In the genomic region with DNA sequence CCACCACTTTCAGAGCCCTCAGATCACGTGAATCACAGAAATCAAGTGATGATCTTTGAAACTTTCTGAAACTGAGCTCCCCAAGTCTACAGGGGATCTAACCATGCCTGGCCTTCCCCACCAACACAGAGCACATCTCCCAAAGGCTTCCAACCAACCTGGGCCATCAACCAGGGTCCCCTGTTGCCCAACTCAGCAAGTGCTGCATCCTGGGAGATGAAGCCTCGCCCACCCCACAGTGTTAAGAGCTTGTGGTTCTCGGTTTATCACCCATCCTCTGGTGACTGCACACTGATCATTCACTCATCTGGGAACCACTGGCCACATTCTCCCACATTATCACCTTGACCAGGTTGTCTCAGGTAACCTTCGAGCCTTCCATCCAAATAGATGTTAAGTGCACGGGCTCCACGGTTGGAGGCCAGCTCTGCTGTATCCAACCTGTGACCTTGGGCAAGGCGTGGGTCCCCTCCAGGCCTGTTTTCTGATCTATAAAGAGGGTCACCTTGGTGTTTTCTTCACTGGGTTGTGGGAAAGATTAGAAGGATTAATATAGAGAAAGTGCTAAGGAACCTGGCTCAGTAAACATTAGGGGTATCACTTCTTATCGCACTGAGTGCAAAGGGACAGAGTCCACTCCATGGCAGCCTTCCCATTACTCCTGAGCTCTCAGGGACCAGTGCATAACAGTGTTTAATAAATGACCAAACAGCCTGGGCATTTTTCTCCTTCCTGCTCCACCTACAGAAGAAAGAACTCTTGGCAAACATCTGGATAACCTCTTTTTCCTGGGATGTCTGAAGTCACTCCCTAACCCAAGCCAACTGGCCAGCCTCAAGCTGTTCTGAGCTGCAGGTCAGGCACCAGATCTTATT, we compare ENCODE assay signal across 1 cellular context.
TF ChIP-seq lines count a peak whose summit lies in the region.

No MANE protein-coding gene starts in this region.

TF ChIP-seq in HepG2, 621 proteins besides CTCF, POLR2A, EP300 and RAD21:
- TF ChIP-seq HNF4A (CRISPR knock-in tag; IDR thresholded peaks at IDR 0.05) (peak; percentile 40), ATAD3A (CRISPR knock-in tag; IDR thresholded peaks at IDR 0.05) (no peak), ZSCAN9 (CRISPR knock-in tag; IDR thresholded peaks at IDR 0.05; ENCODE audit: borderline replicate concordance) (0 out of 2 replicates have a peak, but pooled peaks have one; percentile 22), CCDC6 (CRISPR knock-in tag; IDR thresholded peaks at IDR 0.05) (no peak), KDM5A (IDR thresholded peaks at IDR 0.05; ENCODE audit: borderline replicate concordance, low read length) (no peak), KDM4B (CRISPR knock-in tag; IDR thresholded peaks at IDR 0.05) (no peak), ZNF543 (CRISPR knock-in tag; IDR thresholded peaks at IDR 0.05) (no peak), HNRNPK (IDR thresholded peaks at IDR 0.05; ENCODE audit: low read depth, low read length, poor library complexity, severe bottlenecking) (no peak), ZKSCAN5 (CRISPR knock-in tag; IDR thresholded peaks at IDR 0.05) (no peak), AGO1 (IDR thresholded peaks at IDR 0.05; ENCODE audit: low read depth, low read length, poor library complexity, severe bottlenecking) (no peak), ZNF251 (CRISPR knock-in tag; IDR thresholded peaks at IDR 0.05) (no peak), AHR (CRISPR knock-in tag; IDR thresholded peaks at IDR 0.05) (no peak), ZNF569 (CRISPR knock-in tag; IDR thresholded peaks at IDR 0.05; ENCODE audit: borderline replicate concordance) (no peak), PHF8 (CRISPR knock-in tag; IDR thresholded peaks at IDR 0.05) (no peak)
- TF ChIP-seq, protein P1, sequence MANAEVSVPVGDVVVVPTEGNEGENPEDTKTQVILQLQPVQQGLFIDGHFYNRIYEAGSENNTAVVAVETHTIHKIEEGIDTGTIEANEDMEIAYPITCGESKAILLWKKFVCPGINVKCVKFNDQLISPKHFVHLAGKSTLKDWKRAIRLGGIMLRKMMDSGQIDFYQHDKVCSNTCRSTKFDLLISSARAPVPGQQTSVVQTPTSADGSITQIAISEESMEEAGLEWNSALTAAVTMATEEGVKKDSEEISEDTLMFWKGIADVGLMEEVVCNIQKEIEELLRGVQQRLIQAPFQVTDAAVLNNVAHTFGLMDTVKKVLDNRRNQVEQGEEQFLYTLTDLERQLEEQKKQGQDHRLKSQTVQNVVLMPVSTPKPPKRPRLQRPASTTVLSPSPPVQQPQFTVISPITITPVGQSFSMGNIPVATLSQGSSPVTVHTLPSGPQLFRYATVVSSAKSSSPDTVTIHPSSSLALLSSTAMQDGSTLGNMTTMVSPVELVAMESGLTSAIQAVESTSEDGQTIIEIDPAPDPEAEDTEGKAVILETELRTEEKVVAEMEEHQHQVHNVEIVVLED (CRISPR knock-in tag; IDR thresholded peaks at IDR 0.05; ENCODE audit: borderline replicate concordance) = no peak
